ENCODE assay signal across 14 cellular contexts in the genomic region with DNA sequence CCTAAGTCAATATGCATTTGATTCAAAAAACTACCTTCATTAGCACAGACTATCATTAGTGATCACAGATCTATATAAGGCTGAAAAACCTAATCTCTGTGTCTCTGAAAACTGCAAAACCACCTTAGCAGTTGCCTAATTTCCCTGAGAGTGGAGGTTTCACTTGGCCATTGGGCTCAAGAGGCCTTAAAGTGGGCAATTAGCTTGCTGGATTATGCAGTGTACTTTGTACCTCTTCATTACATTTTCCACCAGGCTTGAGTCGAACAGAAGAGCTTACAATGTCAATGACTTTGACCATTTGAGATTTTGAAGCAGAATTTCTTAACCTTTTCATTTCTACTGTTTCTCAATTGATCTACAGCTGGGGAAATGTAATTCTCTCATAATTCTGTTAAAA.
"Had no signal": no experiment of that assay in that cellular context is flagged by ENCODE, and none has a peak within 500 bp of the region (broad histone marks: within the 10 kb centered on the region; RNA-seq: fewer than 3 reads in every experiment).

No MANE protein-coding gene starts in this region.

- H3K27ac ChIP-seq: gastroesophageal sphincter, left ventricle myocardium inferior, neural progenitor cell, ovary, suprapubic skin had no signal

- H3K36me3 ChIP-seq: gastroesophageal sphincter, left ventricle myocardium inferior, neural progenitor cell, ovary, suprapubic skin had no signal

- DNase-seq: activated CD4-positive, alpha-beta T cell treated with anti-CD3 and anti-CD28 coated beads for 1 hour; activated CD4-positive, alpha-beta T cell treated with anti-CD3 and anti-CD28 coated beads, Interleukin-2, amount 50 U/mL, for 48 hours; activated CD8-positive, alpha-beta memory T cell treated with anti-CD3 and anti-CD28 coated beads, Interleukin-2, amount 10 ng/mL, durations not matched to agents 7 days and 5 days; activated gamma-delta T cell; activated T-cell treated with anti-CD3 and anti-CD28 coated beads, Interleukin-2, amount 50 U/mL, for 24 hours; amygdala; cerebellar nuclear complex; left ventricle myocardium inferior; ovary; stimulated activated CD4-positive, alpha-beta T cell treated with anti-CD3 and anti-CD28 coated beads, Interleukin-2, amount 100 ng/mL, for 48 hours; stimulated activated naive CD8-positive, alpha-beta T cell treated with anti-CD3 and anti-CD28 coated beads, Interleukin-15, Interleukin-2, amounts not matched to agents 100 U/mL and 50 U/mL, for 24 hours had no signal

- H3K4me2 ChIP-seq: neural progenitor cell had no signal

- H3K4me3 ChIP-seq: gastroesophageal sphincter, left ventricle myocardium inferior, neural progenitor cell, ovary, suprapubic skin had no signal

- H3K9ac ChIP-seq: neural progenitor cell had no signal

- ATAC-seq: activated CD8-positive, alpha-beta memory T cell treated with anti-CD3 and anti-CD28 coated beads, Interleukin-2, amount 10 ng/mL, durations not matched to agents 7 days and 5 days; gastroesophageal sphincter; stimulated activated naive CD8-positive, alpha-beta T cell treated with anti-CD3 and anti-CD28 coated beads, Interleukin-15, Interleukin-2, amounts not matched to agents 100 U/mL and 50 U/mL, for 24 hours had no signal

- H3K27me3 ChIP-seq: gastroesophageal sphincter, neural progenitor cell, ovary, suprapubic skin had no signal

- H3K4me1 ChIP-seq: gastroesophageal sphincter, left ventricle myocardium inferior, neural progenitor cell, suprapubic skin had no signal
